In genomic region chr6:1311400-1312192, GRCh38 we compare ENCODE assay signal across 8 cellular contexts. TPM values are rescaled to one million over a fixed set of nuclear protein-coding genes. Genes with fewer than 3 reads are reported as not detected.
DNase-seq lines count a peak whose midpoint lies in the region; ATAC-seq and TF ChIP-seq lines count a peak whose summit lies in the region.

A gene with protein sequence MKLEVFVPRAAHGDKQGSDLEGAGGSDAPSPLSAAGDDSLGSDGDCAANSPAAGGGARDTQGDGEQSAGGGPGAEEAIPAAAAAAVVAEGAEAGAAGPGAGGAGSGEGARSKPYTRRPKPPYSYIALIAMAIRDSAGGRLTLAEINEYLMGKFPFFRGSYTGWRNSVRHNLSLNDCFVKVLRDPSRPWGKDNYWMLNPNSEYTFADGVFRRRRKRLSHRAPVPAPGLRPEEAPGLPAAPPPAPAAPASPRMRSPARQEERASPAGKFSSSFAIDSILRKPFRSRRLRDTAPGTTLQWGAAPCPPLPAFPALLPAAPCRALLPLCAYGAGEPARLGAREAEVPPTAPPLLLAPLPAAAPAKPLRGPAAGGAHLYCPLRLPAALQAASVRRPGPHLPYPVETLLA (plus strand): TSS chr6:1312098. CDS start chr6:1312705, 607 bp downstream.

- no peaks in the 10 kb centered on the region for H3K36me3 ChIP-seq in lung (ENCODE audit: control insufficient read depth in 2 of 2, insufficient read depth in 2 of 2, low read length in 2 of 2)

- peaks cover 6% of the 10 kb centered on the region for H3K4me1 Mint-ChIP-seq in type B pancreatic cell (ENCODE audit: unreplicated experiment)

- peak within 1 kb of the TSS; percentile 93 for H3K27ac Mint-ChIP-seq in type B pancreatic cell

- H3K27ac ChIP-seq in lung (ENCODE audit: low read depth in 1 of 2, low read length in 1 of 2), result peak within 1 kb of the TSS in 1 of 2 donors; percentile 78

- H3K4me3 Mint-ChIP-seq in type B pancreatic cell, result peak within 1 kb of the TSS; percentile 93

- DNase-seq in GM03348 (ENCODE audit: low spot score), result peak; percentile 71
- peak; percentile 75 for DNase-seq in NCI-H748 (lab: John Stamatoyannopoulos, UW; ENCODE audit: unreplicated experiment)
- DNase-seq in dermis blood vessel endothelial cell, result peak; percentile 16
- peak; percentile 90 for DNase-seq in lung (ENCODE audit: low spot score)
- DNase-seq in type B pancreatic cell (ENCODE audit: extremely low spot score, unreplicated experiment), result peak; percentile 80
- DNase-seq in HCEC 1CT, result no peak
- no peak for DNase-seq in NCI-H1092 (lab: John Stamatoyannopoulos, UW)

- peaks cover 5% of the 10 kb centered on the region for H3K36me3 Mint-ChIP-seq in type B pancreatic cell

- H3K9me3 Mint-ChIP-seq in type B pancreatic cell, result no peaks in the 10 kb centered on the region

- TF ChIP-seq CTCF in lung (IDR thresholded peaks at IDR 0.05; ENCODE audit: control extremely low read depth, extremely low read depth), result no peak
- no peak for TF ChIP-seq CTCF in type B pancreatic cell (conservative IDR thresholded peaks at IDR 0.05)

- no peaks in the 10 kb centered on the region for H3K27me3 ChIP-seq in lung (ENCODE audit: control insufficient read depth, insufficient read depth)

- peak within 1 kb of the TSS; percentile 68 for H3K4me3 ChIP-seq in lung

- peaks cover 80% of the 10 kb centered on the region for H3K27me3 Mint-ChIP-seq in type B pancreatic cell

- no peaks in the 10 kb centered on the region for H3K9me3 ChIP-seq in lung (ENCODE audit: control insufficient read depth in 2 of 2, insufficient read depth in 1 of 2, low read length in 1 of 2)

- ATAC-seq in lung (ENCODE audit: insufficient read depth, low FRiP score), result peak; percentile 77
- ATAC-seq in HG02763 (IDR thresholded peaks at IDR 0.05; ENCODE audit: unreplicated experiment), result no peak

- WGBS in lung, 2 donors, result 1% methylated on average over 57 to 73 of the region's 73 CpGs

- peaks cover 4 to 14% of the 10 kb centered on the region in 2 donors for H3K4me1 ChIP-seq in lung (ENCODE audit: control insufficient read depth in 2 of 2, insufficient read depth in 2 of 2, low read length in 2 of 2)

RNA-seq across cellular contexts. Expression of the gene that starts here (rescaled TPM):
- total RNA-seq in dermis blood vessel endothelial cell (not detected in 2 replicates), lung (10 to 100 TPM in 1 of 2 donors, 1 to 10 TPM in 1; 2.0 to 22.9 TPM), type B pancreatic cell (ENCODE audit: low replicate concordance) (20.5 and 27.9 TPM in 2 replicates)
- 10 to 100 TPM in 1 of 2 donors, 1 to 10 TPM in 1; 1.5 to 11.7 TPM for polyA plus RNA-seq in lung

Comparison
In these comparisons a context has a peak if more than half of its experiments do, and no peak if none do; other contexts are left out.
1. Peak in DNase-seq in dermis blood vessel endothelial cell; RNA of the gene not detected or under 1 TPM.
2. DNase-seq: peak in GM03348 (single experiment), NCI-H748 (single experiment), lung (single experiment) and type B pancreatic cell (single experiment); none in HCEC 1CT (single experiment) and NCI-H1092 (single experiment).